ENCODE assay signal across 14 cellular contexts in the genomic region with DNA sequence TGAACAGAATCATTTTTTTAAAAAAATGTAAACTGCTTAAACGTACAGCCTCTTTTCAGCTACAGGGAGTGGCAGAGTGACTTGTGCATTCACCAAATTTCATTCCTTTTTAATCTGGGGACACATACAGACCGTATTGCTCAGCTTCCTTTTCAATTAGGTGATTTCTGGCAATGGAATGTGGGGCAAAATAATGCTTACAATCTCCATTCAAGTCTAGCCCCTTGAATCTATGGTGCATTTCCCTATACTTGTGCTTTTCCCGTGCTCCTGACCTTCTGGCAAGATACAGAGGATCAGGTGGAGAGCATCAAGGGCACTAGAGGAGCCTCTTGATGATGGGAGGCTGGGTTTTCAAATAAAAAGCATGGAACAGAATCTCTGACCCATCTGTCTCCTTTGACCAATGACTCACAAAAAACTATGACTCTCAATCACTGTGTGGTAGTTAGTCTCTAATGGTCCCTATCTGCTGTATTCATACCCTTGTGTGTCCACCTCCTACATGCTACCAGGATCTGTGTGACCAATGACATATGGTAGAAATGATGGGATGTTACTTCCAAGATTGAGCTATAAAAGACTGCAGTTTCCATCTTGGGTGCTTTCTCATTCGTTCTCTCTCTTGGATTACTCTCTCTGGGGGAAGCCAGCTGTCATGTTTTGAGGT.
DNase-seq lines count a peak whose midpoint lies in the region.
"Had no signal": no experiment of that assay in that cellular context is flagged by ENCODE, and none has a peak within 500 bp of the region (broad histone marks: within the 10 kb centered on the region; RNA-seq: fewer than 3 reads in every experiment).

No MANE protein-coding gene starts in this region.

- DNase-seq in EH (ENCODE audit: low read depth) = peak; percentile 84
- peak; percentile 6 for DNase-seq in NCI-H510A (lab: John Stamatoyannopoulos, UW)
- peak; percentile 36 for DNase-seq in dermis blood vessel endothelial cell
- peak; percentile 41 for DNase-seq in non-pigmented ciliary epithelial cell (ENCODE audit: low read depth)
- no peak for DNase-seq in NCI-H2196 (lab: John Stamatoyannopoulos, UW; ENCODE audit: unreplicated experiment)
- DNase-seq in medulla oblongata (ENCODE audit: extremely low spot score) = no peak
- DNase-seq in Ammon's horn (ENCODE audit: low spot score) = no peak
- DNase-seq in NCI-H748 treated with DMSO at 0.1 percent for 48 hours (lab: John Stamatoyannopoulos, UW) = no peak
- DNase-seq: activated CD4-positive, CD25-positive, alpha-beta regulatory T cell; activated T-cell treated with anti-CD3 and anti-CD28 coated beads, Interleukin-2, amount 50 U/mL, for 48 hours; Calu3; Kasumi-1; NCI-H345; nucleus accumbens had no signal

Comparison
In these comparisons a context has a peak if more than half of its experiments do, and no peak if none do; other contexts are left out.
1. DNase-seq: peak in EH (single experiment), NCI-H510A (single experiment), dermis blood vessel endothelial cell (single experiment) and non-pigmented ciliary epithelial cell (single experiment); none in NCI-H2196 (single experiment), medulla oblongata (single experiment), Ammon's horn (single experiment) and NCI-H748 treated with DMSO at 0.1 percent for 48 hours (single experiment).